Comparison of ENCODE assay signal across 15 cellular contexts in the genomic region with DNA sequence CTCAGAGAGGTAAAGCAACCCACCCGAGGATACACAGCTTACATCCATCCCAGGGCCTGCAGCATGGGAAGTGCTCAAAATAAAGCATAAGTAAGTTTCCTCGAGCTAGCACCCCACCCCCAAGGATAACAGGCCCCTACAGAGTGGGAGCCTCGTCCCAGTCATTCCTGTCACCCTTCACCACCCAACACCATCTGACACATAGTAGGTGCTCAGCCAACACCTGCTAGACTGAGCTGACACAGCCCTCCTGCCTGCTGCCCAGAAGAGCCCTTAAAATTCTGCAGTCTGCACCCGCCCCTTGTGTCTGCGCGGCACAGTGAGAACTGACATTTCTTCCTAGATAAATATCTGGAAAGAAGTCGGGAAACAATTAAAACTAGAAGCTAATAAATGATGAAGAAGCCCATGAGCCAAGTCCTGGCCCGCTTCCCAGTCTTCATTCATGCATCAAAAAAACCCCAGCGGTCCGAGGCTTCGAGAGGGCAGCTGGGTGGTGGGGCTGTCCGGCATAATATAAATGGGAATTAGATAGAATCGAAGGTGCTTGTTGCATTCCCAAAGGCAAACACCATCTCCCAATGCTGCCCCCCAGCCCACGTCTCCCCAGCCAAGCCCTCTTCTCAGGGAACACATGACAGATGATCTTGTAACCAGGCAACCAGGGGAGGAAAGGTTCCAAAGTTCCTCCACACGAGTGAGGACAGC.
A peak's percentile ranks its signal among the peaks of the same experiment; 100 is the strongest.
DNase-seq lines count a peak whose midpoint lies in the region; ATAC-seq, FAIRE-seq and TF ChIP-seq lines count a peak whose summit lies in the region.
"Had no signal": no experiment of that assay in that cellular context is flagged by ENCODE, and none has a peak within 500 bp of the region (broad histone marks: within the 10 kb centered on the region; RNA-seq: fewer than 3 reads in every experiment).

No MANE protein-coding gene starts in this region.

- no peaks in the 10 kb centered on the region for H3K27me3 Mint-ChIP-seq in activated T-helper 2 cell treated with anti-CD3 and anti-CD28 coated beads, Interferon-gamma antibody, Interleukin-2, Interleukin-4, amounts not matched to agents 10 μg/mL and 5 μg/mL and 100 μg/mL, durations not matched to agents 14 hours and 24 hours and 36 hours (ENCODE audit: low read depth)
- H3K27me3 Mint-ChIP-seq in natural killer cell treated with Interleukin-12 subunit alpha and Interleukin-12 subunit beta and Interleukin-15 and Interleukin-18, amount 100 ng/mL, for 72 hours = no peaks in the 10 kb centered on the region
- H3K27me3 Mint-ChIP-seq in endodermal cell (ENCODE audit: insufficient read depth) = no peaks in the 10 kb centered on the region

- H3K9me3 ChIP-seq in endodermal cell (ENCODE audit: control insufficient read depth, low read length) = no peaks in the 10 kb centered on the region
- H3K9me3 ChIP-seq: A549, thoracic aorta had no signal

- no peaks in the 10 kb centered on the region for H3K4me1 ChIP-seq in endodermal cell (ENCODE audit: control insufficient read depth, insufficient read depth, low read length)

- no peak overlapping the region for H3K4me3 ChIP-seq in endodermal cell (ENCODE audit: low read length)
- H3K4me3 ChIP-seq: A549, thoracic aorta had no signal

- H3K36me3 ChIP-seq in endodermal cell (ENCODE audit: control insufficient read depth, insufficient read depth, low read length) = peaks cover 12% of the 10 kb centered on the region
- H3K36me3 ChIP-seq: thoracic aorta had no signal

- H3K9ac ChIP-seq in endodermal cell (ENCODE audit: extremely low read depth, low read length, poor library complexity, severe bottlenecking) = no peak overlapping the region

- TF ChIP-seq CTCF in endodermal cell (conservative IDR thresholded peaks at IDR 0.05) = no peak

- H3K27ac ChIP-seq in endodermal cell (ENCODE audit: low read depth, low read length) = no peak overlapping the region
- H3K27ac ChIP-seq: A549, thoracic aorta had no signal

- intact Hi-C loops in activated T-helper 2 cell treated with anti-CD3 and anti-CD28 coated beads, Interferon-gamma antibody, Interleukin-2, Interleukin-4, amounts not matched to agents 10 μg/mL and 5 μg/mL and 100 μg/mL, durations not matched to agents 14 hours and 24 hours and 36 hours (cut with micrococcal nuclease) = no loop called here

- peaks cover 37% of the 10 kb centered on the region for H3K36me3 Mint-ChIP-seq in activated T-helper 2 cell treated with anti-CD3 and anti-CD28 coated beads, Interferon-gamma antibody, Interleukin-2, Interleukin-4, amounts not matched to agents 10 μg/mL and 5 μg/mL and 100 μg/mL, durations not matched to agents 14 hours and 24 hours and 36 hours (ENCODE audit: low read depth)
- H3K36me3 Mint-ChIP-seq in natural killer cell treated with Interleukin-12 subunit alpha and Interleukin-12 subunit beta and Interleukin-15 and Interleukin-18, amount 100 ng/mL, for 72 hours = no peaks in the 10 kb centered on the region
- H3K36me3 Mint-ChIP-seq in endodermal cell (ENCODE audit: low read depth) = no peaks in the 10 kb centered on the region

- 88 to 95% methylated on average over 10 to 15 of the region's 15 CpGs for WGBS in endodermal cell (ENCODE audit: insufficient coverage in 1 of 2, insufficient read length in 1 of 2), 2 experiments

- H3K27ac Mint-ChIP-seq in activated T-helper 2 cell treated with anti-CD3 and anti-CD28 coated beads, Interferon-gamma antibody, Interleukin-2, Interleukin-4, amounts not matched to agents 10 μg/mL and 5 μg/mL and 100 μg/mL, durations not matched to agents 14 hours and 24 hours and 36 hours = peak overlapping the region; percentile 96
- peak overlapping the region in 1 of 2 donors; percentile 48 for H3K27ac Mint-ChIP-seq in natural killer cell treated with Interleukin-12 subunit alpha and Interleukin-12 subunit beta and Interleukin-15 and Interleukin-18, amount 100 ng/mL, for 72 hours
- no peak overlapping the region for H3K27ac Mint-ChIP-seq in endodermal cell

- H3K9me3 Mint-ChIP-seq in activated T-helper 2 cell treated with anti-CD3 and anti-CD28 coated beads, Interferon-gamma antibody, Interleukin-2, Interleukin-4, amounts not matched to agents 10 μg/mL and 5 μg/mL and 100 μg/mL, durations not matched to agents 14 hours and 24 hours and 36 hours = no peaks in the 10 kb centered on the region
- H3K9me3 Mint-ChIP-seq in natural killer cell treated with Interleukin-12 subunit alpha and Interleukin-12 subunit beta and Interleukin-15 and Interleukin-18, amount 100 ng/mL, for 72 hours = no peaks in the 10 kb centered on the region
- H3K9me3 Mint-ChIP-seq in endodermal cell = no peaks in the 10 kb centered on the region

- ATAC-seq in natural killer cell treated with Interleukin-12 subunit alpha and Interleukin-12 subunit beta and Interleukin-15 and Interleukin-18, amount 100 ng/mL, for 72 hours = no peak
- ATAC-seq: A549, esophagus mucosa, right cardiac atrium had no signal

- DNase-seq in NCI-H2171 treated with DMSO at 0.1 percent for 48 hours (lab: John Stamatoyannopoulos, UW) = peak; percentile 64
- DNase-seq in NCI-H2171 (lab: John Stamatoyannopoulos, UW) = no peak
- DNase-seq in HK-2 (ENCODE audit: unreplicated experiment) = peak; percentile 30
- no peak for DNase-seq in activated T-helper 2 cell treated with anti-CD3 and anti-CD28 coated beads, Interferon-gamma antibody, Interleukin-2, Interleukin-4, amounts not matched to agents 10 μg/mL and 5 μg/mL and 100 μg/mL, durations not matched to agents 14 hours and 24 hours and 36 hours (ENCODE audit: low spot score)
- peak; percentile 71 for DNase-seq in kidney tubule cell (ENCODE audit: low spot score)
- no peak for DNase-seq in frontal cortex (ENCODE audit: low spot score in 2 of 2)
- DNase-seq in natural killer cell treated with Interleukin-12 subunit alpha and Interleukin-12 subunit beta and Interleukin-15 and Interleukin-18, amount 100 ng/mL, for 72 hours (ENCODE audit: low spot score) = no peak
- no peak for DNase-seq in endodermal cell
- DNase-seq: Kasumi-1; NK-92 treated with Interleukin-12 subunit alpha and Interleukin-12 subunit beta, amount 100 ng/mL, for 24 hours; right cardiac atrium had no signal

- H3K4me1 Mint-ChIP-seq in activated T-helper 2 cell treated with anti-CD3 and anti-CD28 coated beads, Interferon-gamma antibody, Interleukin-2, Interleukin-4, amounts not matched to agents 10 μg/mL and 5 μg/mL and 100 μg/mL, durations not matched to agents 14 hours and 24 hours and 36 hours (ENCODE audit: low read depth) = peaks cover 79% of the 10 kb centered on the region
- peaks cover 48% of the 10 kb centered on the region in 2 donors for H3K4me1 Mint-ChIP-seq in natural killer cell treated with Interleukin-12 subunit alpha and Interleukin-12 subunit beta and Interleukin-15 and Interleukin-18, amount 100 ng/mL, for 72 hours (ENCODE audit: low read depth in 2 of 2)
- peaks cover 4% of the 10 kb centered on the region for H3K4me1 Mint-ChIP-seq in endodermal cell

- H3K4me3 Mint-ChIP-seq in activated T-helper 2 cell treated with anti-CD3 and anti-CD28 coated beads, Interferon-gamma antibody, Interleukin-2, Interleukin-4, amounts not matched to agents 10 μg/mL and 5 μg/mL and 100 μg/mL, durations not matched to agents 14 hours and 24 hours and 36 hours (ENCODE audit: low read depth) = no peak overlapping the region
- no peak overlapping the region for H3K4me3 Mint-ChIP-seq in natural killer cell treated with Interleukin-12 subunit alpha and Interleukin-12 subunit beta and Interleukin-15 and Interleukin-18, amount 100 ng/mL, for 72 hours
- no peak overlapping the region for H3K4me3 Mint-ChIP-seq in endodermal cell

- no peak for FAIRE-seq in frontal cortex (lab: Jason Lieb, UNC)
- FAIRE-seq: A549, bronchial epithelial cell had no signal

- no peaks in the 10 kb centered on the region for H3K27me3 ChIP-seq in endodermal cell (ENCODE audit: control insufficient read depth, insufficient read depth, low read length, poor library complexity, severe bottlenecking)

Comparison
In these comparisons a context has a peak if more than half of its experiments do, and no peak if none do; other contexts are left out.
1. DNase-seq: peak in NCI-H2171 treated with DMSO at 0.1 percent for 48 hours (single experiment), HK-2 (single experiment) and kidney tubule cell (single experiment); none in NCI-H2171 (single experiment), activated T-helper 2 cell treated with anti-CD3 and anti-CD28 coated beads, Interferon-gamma antibody, Interleukin-2, Interleukin-4, amounts not matched to agents 10 μg/mL and 5 μg/mL and 100 μg/mL, durations not matched to agents 14 hours and 24 hours and 36 hours (single experiment), frontal cortex (0 of 2), natural killer cell treated with Interleukin-12 subunit alpha and Interleukin-12 subunit beta and Interleukin-15 and Interleukin-18, amount 100 ng/mL, for 72 hours (single experiment) and endodermal cell (single experiment).